1 cellular context compared by ENCODE assay signal in the genomic region with DNA sequence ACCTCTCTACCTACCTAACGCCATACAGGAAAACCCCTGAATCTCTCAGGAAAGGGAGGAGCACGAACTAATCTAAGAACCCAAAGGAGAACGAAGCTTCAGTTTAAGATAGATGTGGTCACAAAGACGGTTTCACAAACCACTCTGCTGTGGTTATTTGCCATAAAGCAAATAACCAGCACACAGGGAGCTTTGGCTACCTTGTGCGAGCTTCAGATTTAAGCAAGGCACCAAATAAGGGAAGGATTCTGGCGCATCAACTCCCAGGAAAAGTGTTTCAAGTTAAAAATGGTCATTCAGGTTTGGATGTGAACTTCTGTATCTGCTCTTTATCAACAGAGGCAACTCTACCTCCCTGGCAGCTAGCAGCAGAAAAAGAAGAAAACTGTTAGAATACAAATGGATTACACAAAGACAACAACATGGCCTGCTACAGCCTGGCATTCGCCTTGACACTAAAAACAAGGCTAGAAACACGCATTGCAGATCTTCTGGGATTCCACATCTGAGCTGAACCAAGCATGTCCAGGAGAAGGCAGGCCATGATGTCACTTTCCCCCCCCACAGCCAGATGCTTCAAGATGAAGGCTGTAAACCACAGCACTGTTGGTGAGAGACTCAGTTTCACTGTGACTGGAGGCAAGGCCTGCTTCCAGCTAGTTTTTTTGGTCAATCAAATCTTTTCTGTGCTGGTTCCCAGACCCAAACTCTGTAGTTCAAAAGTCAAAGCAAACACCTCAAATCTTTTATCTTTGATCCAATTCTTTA.
TF ChIP-seq lines count a peak whose summit lies in the region.

No MANE protein-coding gene starts in this region.

TF ChIP-seq in GM23338, 12 proteins besides CTCF, POLR2A, EP300 and RAD21:
- TF ChIP-seq, protein P1, sequence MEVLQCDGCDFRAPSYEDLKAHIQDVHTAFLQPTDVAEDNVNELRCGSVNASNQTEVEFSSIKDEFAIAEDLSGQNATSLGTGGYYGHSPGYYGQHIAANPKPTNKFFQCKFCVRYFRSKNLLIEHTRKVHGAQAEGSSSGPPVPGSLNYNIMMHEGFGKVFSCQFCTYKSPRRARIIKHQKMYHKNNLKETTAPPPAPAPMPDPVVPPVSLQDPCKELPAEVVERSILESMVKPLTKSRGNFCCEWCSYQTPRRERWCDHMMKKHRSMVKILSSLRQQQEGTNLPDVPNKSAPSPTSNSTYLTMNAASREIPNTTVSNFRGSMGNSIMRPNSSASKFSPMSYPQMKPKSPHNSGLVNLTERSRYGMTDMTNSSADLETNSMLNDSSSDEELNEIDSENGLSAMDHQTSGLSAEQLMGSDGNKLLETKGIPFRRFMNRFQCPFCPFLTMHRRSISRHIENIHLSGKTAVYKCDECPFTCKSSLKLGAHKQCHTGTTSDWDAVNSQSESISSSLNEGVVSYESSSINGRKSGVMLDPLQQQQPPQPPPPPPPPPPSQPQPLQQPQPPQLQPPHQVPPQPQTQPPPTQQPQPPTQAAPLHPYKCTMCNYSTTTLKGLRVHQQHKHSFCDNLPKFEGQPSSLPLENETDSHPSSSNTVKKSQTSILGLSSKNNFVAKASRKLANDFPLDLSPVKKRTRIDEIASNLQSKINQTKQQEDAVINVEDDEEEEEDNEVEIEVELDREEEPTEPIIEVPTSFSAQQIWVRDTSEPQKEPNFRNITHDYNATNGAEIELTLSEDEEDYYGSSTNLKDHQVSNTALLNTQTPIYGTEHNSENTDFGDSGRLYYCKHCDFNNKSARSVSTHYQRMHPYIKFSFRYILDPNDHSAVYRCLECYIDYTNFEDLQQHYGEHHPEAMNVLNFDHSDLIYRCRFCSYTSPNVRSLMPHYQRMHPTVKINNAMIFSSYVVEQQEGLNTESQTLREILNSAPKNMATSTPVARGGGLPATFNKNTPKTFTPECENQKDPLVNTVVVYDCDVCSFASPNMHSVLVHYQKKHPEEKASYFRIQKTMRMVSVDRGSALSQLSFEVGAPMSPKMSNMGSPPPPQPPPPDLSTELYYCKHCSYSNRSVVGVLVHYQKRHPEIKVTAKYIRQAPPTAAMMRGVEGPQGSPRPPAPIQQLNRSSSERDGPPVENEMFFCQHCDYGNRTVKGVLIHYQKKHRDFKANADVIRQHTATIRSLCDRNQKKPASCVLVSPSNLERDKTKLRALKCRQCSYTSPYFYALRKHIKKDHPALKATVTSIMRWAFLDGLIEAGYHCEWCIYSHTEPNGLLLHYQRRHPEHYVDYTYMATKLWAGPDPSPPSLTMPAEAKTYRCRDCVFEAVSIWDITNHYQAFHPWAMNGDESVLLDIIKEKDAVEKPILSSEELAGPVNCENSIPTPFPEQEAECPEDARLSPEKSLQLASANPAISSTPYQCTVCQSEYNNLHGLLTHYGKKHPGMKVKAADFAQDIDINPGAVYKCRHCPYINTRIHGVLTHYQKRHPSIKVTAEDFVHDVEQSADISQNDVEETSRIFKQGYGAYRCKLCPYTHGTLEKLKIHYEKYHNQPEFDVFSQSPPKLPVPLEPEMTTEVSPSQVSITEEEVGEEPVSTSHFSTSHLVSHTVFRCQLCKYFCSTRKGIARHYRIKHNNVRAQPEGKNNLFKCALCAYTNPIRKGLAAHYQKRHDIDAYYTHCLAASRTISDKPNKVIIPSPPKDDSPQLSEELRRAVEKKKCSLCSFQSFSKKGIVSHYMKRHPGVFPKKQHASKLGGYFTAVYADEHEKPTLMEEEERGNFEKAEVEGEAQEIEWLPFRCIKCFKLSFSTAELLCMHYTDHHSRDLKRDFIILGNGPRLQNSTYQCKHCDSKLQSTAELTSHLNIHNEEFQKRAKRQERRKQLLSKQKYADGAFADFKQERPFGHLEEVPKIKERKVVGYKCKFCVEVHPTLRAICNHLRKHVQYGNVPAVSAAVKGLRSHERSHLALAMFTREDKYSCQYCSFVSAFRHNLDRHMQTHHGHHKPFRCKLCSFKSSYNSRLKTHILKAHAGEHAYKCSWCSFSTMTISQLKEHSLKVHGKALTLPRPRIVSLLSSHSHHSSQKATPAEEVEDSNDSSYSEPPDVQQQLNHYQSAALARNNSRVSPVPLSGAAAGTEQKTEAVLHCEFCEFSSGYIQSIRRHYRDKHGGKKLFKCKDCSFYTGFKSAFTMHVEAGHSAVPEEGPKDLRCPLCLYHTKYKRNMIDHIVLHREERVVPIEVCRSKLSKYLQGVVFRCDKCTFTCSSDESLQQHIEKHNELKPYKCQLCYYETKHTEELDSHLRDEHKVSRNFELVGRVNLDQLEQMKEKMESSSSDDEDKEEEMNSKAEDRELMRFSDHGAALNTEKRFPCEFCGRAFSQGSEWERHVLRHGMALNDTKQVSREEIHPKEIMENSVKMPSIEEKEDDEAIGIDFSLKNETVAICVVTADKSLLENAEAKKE (CRISPR knock-in tag; IDR thresholded peaks at IDR 0.05): no peak
- TF ChIP-seq, protein P2, sequence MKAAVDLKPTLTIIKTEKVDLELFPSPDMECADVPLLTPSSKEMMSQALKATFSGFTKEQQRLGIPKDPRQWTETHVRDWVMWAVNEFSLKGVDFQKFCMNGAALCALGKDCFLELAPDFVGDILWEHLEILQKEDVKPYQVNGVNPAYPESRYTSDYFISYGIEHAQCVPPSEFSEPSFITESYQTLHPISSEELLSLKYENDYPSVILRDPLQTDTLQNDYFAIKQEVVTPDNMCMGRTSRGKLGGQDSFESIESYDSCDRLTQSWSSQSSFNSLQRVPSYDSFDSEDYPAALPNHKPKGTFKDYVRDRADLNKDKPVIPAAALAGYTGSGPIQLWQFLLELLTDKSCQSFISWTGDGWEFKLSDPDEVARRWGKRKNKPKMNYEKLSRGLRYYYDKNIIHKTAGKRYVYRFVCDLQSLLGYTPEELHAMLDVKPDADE (IDR thresholded peaks at IDR 0.05): no peak
- TF ChIP-seq STAT1 (IDR thresholded peaks at IDR 0.05; ENCODE audit: unreplicated experiment): no peak
- no peak for TF ChIP-seq NANOG (IDR thresholded peaks at IDR 0.05; ENCODE audit: borderline replicate concordance)
- TF ChIP-seq, protein P3, sequence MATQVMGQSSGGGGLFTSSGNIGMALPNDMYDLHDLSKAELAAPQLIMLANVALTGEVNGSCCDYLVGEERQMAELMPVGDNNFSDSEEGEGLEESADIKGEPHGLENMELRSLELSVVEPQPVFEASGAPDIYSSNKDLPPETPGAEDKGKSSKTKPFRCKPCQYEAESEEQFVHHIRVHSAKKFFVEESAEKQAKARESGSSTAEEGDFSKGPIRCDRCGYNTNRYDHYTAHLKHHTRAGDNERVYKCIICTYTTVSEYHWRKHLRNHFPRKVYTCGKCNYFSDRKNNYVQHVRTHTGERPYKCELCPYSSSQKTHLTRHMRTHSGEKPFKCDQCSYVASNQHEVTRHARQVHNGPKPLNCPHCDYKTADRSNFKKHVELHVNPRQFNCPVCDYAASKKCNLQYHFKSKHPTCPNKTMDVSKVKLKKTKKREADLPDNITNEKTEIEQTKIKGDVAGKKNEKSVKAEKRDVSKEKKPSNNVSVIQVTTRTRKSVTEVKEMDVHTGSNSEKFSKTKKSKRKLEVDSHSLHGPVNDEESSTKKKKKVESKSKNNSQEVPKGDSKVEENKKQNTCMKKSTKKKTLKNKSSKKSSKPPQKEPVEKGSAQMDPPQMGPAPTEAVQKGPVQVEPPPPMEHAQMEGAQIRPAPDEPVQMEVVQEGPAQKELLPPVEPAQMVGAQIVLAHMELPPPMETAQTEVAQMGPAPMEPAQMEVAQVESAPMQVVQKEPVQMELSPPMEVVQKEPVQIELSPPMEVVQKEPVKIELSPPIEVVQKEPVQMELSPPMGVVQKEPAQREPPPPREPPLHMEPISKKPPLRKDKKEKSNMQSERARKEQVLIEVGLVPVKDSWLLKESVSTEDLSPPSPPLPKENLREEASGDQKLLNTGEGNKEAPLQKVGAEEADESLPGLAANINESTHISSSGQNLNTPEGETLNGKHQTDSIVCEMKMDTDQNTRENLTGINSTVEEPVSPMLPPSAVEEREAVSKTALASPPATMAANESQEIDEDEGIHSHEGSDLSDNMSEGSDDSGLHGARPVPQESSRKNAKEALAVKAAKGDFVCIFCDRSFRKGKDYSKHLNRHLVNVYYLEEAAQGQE (IDR thresholded peaks at IDR 0.05; ENCODE audit: unreplicated experiment): no peak
- TF ChIP-seq POLR2AphosphoS5 (IDR thresholded peaks at IDR 0.05; ENCODE audit: low read depth): no peak
- TF ChIP-seq JUNB (IDR thresholded peaks at IDR 0.05; ENCODE audit: unreplicated experiment): no peak
- TF ChIP-seq ZNF331 (CRISPR knock-in tag; IDR thresholded peaks at IDR 0.05; ENCODE audit: low read depth): no peak
